ENCODE assay signal across 1 cellular context in genomic region chr7:120987280-120987679, GRCh38.
TF ChIP-seq lines count a peak whose summit lies in the region.

No MANE protein-coding gene starts in this region.

TF ChIP-seq in K562, 482 proteins besides CTCF, POLR2A, EP300 and RAD21 (continued from another document and continues in another):
- TF ChIP-seq NR0B1 (IDR thresholded peaks at IDR 0.05; ENCODE audit: partially characterized antibody) = no peak
- peak; percentile 71 for TF ChIP-seq MTA2 (IDR thresholded peaks at IDR 0.05; ENCODE audit: low read depth)
- TF ChIP-seq ZNF354B (CRISPR knock-in tag; IDR thresholded peaks at IDR 0.05) = no peak
- TF ChIP-seq CHD1 (IDR thresholded peaks at IDR 0.05; ENCODE audit: low read length) = no peak
- no peak for TF ChIP-seq ZKSCAN3 (CRISPR knock-in tag; IDR thresholded peaks at IDR 0.05)
- TF ChIP-seq JUND (IDR thresholded peaks at IDR 0.05; ENCODE audit: borderline replicate concordance, low read depth, low read length) = no peak
- TF ChIP-seq JUND (tag; IDR thresholded peaks at IDR 0.05; ENCODE audit: borderline replicate concordance, low read depth, low read length) = no peak
- TF ChIP-seq TRIM24 (IDR thresholded peaks at IDR 0.05) = 0 out of 4 replicates have a peak, but pooled peaks have one; percentile 33 to 35
- TF ChIP-seq EHMT2 (IDR thresholded peaks at IDR 0.05) = no peak
- TF ChIP-seq ZNF592 (IDR thresholded peaks at IDR 0.05) = peak; percentile 82; the same call in 1 of the 2 replicates
- TF ChIP-seq STAT5A (IDR thresholded peaks at IDR 0.05; ENCODE audit: borderline replicate concordance, low read length) = 0 out of 2 replicates have a peak, but pooled peaks have one; percentile 45
- TF ChIP-seq ZEB2 (IDR thresholded peaks at IDR 0.05) = peak; percentile 34; the same call in 1 of the 2 replicates
- TF ChIP-seq KHSRP (IDR thresholded peaks at IDR 0.05) = peak; percentile 67; the same call in 1 of the 2 replicates
- TF ChIP-seq C11orf30 (IDR thresholded peaks at IDR 0.05; ENCODE audit: low read depth) = no peak
- peak; percentile 83 to 85 for TF ChIP-seq KDM1A (IDR thresholded peaks at IDR 0.05)
- TF ChIP-seq CBFA2T3 (IDR thresholded peaks at IDR 0.05) = no peak
- TF ChIP-seq TCF3 (CRISPR knock-in tag; IDR thresholded peaks at IDR 0.05) = peak; percentile 76
- TF ChIP-seq ARNT (IDR thresholded peaks at IDR 0.05) = peak in 1 of 2 experiments; percentile 65; a peak in 2 of 4 replicates
- TF ChIP-seq ZNF449 (CRISPR knock-in tag; IDR thresholded peaks at IDR 0.05) = no peak
- TF ChIP-seq MBD1 (CRISPR knock-in tag; IDR thresholded peaks at IDR 0.05) = 0 out of 2 replicates have a peak, but pooled peaks have one; percentile 7
- TF ChIP-seq USF2 (CRISPR knock-in tag; IDR thresholded peaks at IDR 0.05) = no peak
- TF ChIP-seq CBX2 (IDR thresholded peaks at IDR 0.05; ENCODE audit: insufficient read depth, low read length, poor library complexity, severe bottlenecking) = no peak
- 0 out of 2 replicates have a peak, but pooled peaks have one; percentile 16 for TF ChIP-seq DMBX1 (CRISPR knock-in tag; IDR thresholded peaks at IDR 0.05; ENCODE audit: borderline replicate concordance)
- TF ChIP-seq THRA (IDR thresholded peaks at IDR 0.05) = 0 out of 2 replicates have a peak, but pooled peaks have one; percentile 16
- peak; percentile 74 for TF ChIP-seq ZNF780A (CRISPR knock-in tag; IDR thresholded peaks at IDR 0.05)
- no peak for TF ChIP-seq CEBPG (CRISPR knock-in tag; IDR thresholded peaks at IDR 0.05)
- no peak for TF ChIP-seq CEBPG (tag; conservative IDR thresholded peaks at IDR 0.05 in 1 of 2, IDR thresholded peaks at IDR 0.05 in 1 of 2)
- no peak for TF ChIP-seq ZNF280B (CRISPR knock-in tag; IDR thresholded peaks at IDR 0.05)
- no peak for TF ChIP-seq RB1 (IDR thresholded peaks at IDR 0.05; ENCODE audit: low read depth)
- peak; percentile 34; the same call in 1 of the 2 replicates for TF ChIP-seq ILF3 (IDR thresholded peaks at IDR 0.05; ENCODE audit: borderline replicate concordance)
- no peak for TF ChIP-seq HES1 (IDR thresholded peaks at IDR 0.05; ENCODE audit: low read depth)
- TF ChIP-seq RBM34 (IDR thresholded peaks at IDR 0.05; ENCODE audit: borderline replicate concordance, insufficient read depth, low read length) = no peak
- peak; percentile 84 for TF ChIP-seq DPF2 (IDR thresholded peaks at IDR 0.05)
- TF ChIP-seq ZBTB9 (CRISPR knock-in tag; IDR thresholded peaks at IDR 0.05) = 0 out of 2 replicates have a peak, but pooled peaks have one; percentile 14
- no peak for TF ChIP-seq CHAMP1 (IDR thresholded peaks at IDR 0.05)
- 0 out of 2 replicates have a peak, but pooled peaks have one; percentile 31 for TF ChIP-seq PHB2 (IDR thresholded peaks at IDR 0.05; ENCODE audit: low read depth)
- TF ChIP-seq HDAC1 (IDR thresholded peaks at IDR 0.05) = peak in 1 of 2 experiments; percentile 51; a peak in 3 of 4 replicates
- TF ChIP-seq SMAD4 (CRISPR knock-in tag; conservative IDR thresholded peaks at IDR 0.05) = peak; percentile 69; the same call in 1 of the 2 replicates
- TF ChIP-seq E2F4 (CRISPR knock-in tag; IDR thresholded peaks at IDR 0.05; ENCODE audit: low read depth) = no peak
- peak; percentile 58; the same call in 1 of the 2 replicates for TF ChIP-seq MTA1 (IDR thresholded peaks at IDR 0.05; ENCODE audit: borderline replicate concordance)
- TF ChIP-seq POLR3A (IDR thresholded peaks at IDR 0.05; ENCODE audit: borderline replicate concordance, extremely low read depth, insufficient read depth, insufficient read length) = no peak
- peak; percentile 65 for TF ChIP-seq SMARCA4 (IDR thresholded peaks at IDR 0.05)
- TF ChIP-seq ARID1B (IDR thresholded peaks at IDR 0.05) = peak; percentile 91
- peak in 1 of 2 experiments; percentile 66; a peak in 1 of 4 replicates for TF ChIP-seq TBL1XR1 (IDR thresholded peaks at IDR 0.05; ENCODE audit: low read length in 2 of 2)
- TF ChIP-seq NFXL1 (CRISPR knock-in tag; IDR thresholded peaks at IDR 0.05) = 0 out of 2 replicates have a peak, but pooled peaks have one; percentile 46
- TF ChIP-seq RUNX1 (IDR thresholded peaks at IDR 0.05; ENCODE audit: low read depth) = no peak
- TF ChIP-seq SMC3 (conservative IDR thresholded peaks at IDR 0.05; ENCODE audit: insufficient read depth, low read depth, low read length) = no peak
- no peak for TF ChIP-seq RBM25 (IDR thresholded peaks at IDR 0.05; ENCODE audit: low read depth, low read length, severe bottlenecking)
- peak; percentile 88 for TF ChIP-seq TAL1 (IDR thresholded peaks at IDR 0.05)
